Comparison of ENCODE assay signal across 8 cellular contexts in genomic region chr15:67520976-67521769, GRCh38. TPM values are rescaled to one million over a fixed set of nuclear protein-coding genes. Genes with fewer than 3 reads are reported as not detected.
DNase-seq lines count a peak whose midpoint lies in the region; ATAC-seq lines count a peak whose summit lies in the region.

Gene C15orf61, plus strand, starts transcription at chr15:67521131. Its CDS starts 118 bp downstream, at chr15:67521249.

- H3K9me3 Mint-ChIP-seq in activated CD4-positive, alpha-beta T cell treated with anti-CD3 and anti-CD28 coated beads for 36 hours (ENCODE audit: low read depth), result no peaks in the 10 kb centered on the region

- H3K27ac ChIP-seq in cingulate gyrus (ENCODE audit: low read depth, low read length), result peak within 1 kb of the TSS; percentile 93

- H3K27ac Mint-ChIP-seq in activated CD4-positive, alpha-beta T cell treated with anti-CD3 and anti-CD28 coated beads for 36 hours, result peak within 1 kb of the TSS; percentile 98

- CTCF ChIA-PET in activated CD4-positive, alpha-beta T cell treated with anti-CD3 and anti-CD28 coated beads for 36 hours (lab: Charles Lee), result interaction anchor here (0.7 to 1.3 kb wide), 6 partner anchors 10 to 482 kb away, joined by 3 to 5 read pairs (median 3); no protein-coding TSS in a partner anchor

- DNase-seq in AML-193 (lab: John Stamatoyannopoulos, UW) (peak; percentile 71 to 76), NCI-H345 (lab: John Stamatoyannopoulos, UW) (peak; percentile 81), left kidney (ENCODE audit: low read depth, low spot score) (peak; percentile 96)
- peak; percentile 90 for DNase-seq in activated CD4-positive, alpha-beta T cell treated with anti-CD3 and anti-CD28 coated beads for 36 hours
- peak; percentile 82 for DNase-seq in stimulated activated CD4-positive, alpha-beta T cell treated with anti-CD3 and anti-CD28 coated beads, Interleukin-1b, Interleukin-23, amount 100 ng/mL, for 48 hours

- peak; percentile 74 for ATAC-seq in GM19023 (IDR thresholded peaks at IDR 0.05; ENCODE audit: unreplicated experiment)
- ATAC-seq in HG03159 (IDR thresholded peaks at IDR 0.05; ENCODE audit: unreplicated experiment), result peak; percentile 67
- peak; percentile 79 for ATAC-seq in activated CD4-positive, alpha-beta T cell treated with anti-CD3 and anti-CD28 coated beads for 36 hours

- peak within 1 kb of the TSS; percentile 96 for H3K4me3 Mint-ChIP-seq in activated CD4-positive, alpha-beta T cell treated with anti-CD3 and anti-CD28 coated beads for 36 hours

- H3K36me3 Mint-ChIP-seq in activated CD4-positive, alpha-beta T cell treated with anti-CD3 and anti-CD28 coated beads for 36 hours (ENCODE audit: low read depth), result peaks cover 9% of the 10 kb centered on the region

- no peaks in the 10 kb centered on the region for H3K27me3 Mint-ChIP-seq in activated CD4-positive, alpha-beta T cell treated with anti-CD3 and anti-CD28 coated beads for 36 hours

- intact Hi-C loops in activated CD4-positive, alpha-beta T cell treated with anti-CD3 and anti-CD28 coated beads for 36 hours (cut with DNase I, micrococcal nuclease), result loop anchor here (1.0 to 5.0 kb wide), 10 partner anchors 21 to 1134 kb away; partner anchors contain the start of genes RNU6-1 (in 2 of the 2), AAGAB (in 1 of the 2), CLN6 (in 1 of the 2) and FEM1B (in 1 of the 2)

- POLR2A ChIA-PET in activated CD4-positive, alpha-beta T cell treated with anti-CD3 and anti-CD28 coated beads for 36 hours (lab: Charles Lee), result interaction anchor here (0.6 to 1.6 kb wide), 4 partner anchors 10 to 708 kb away, joined by 3 to 10 read pairs (median 5); no protein-coding TSS in a partner anchor

- peaks cover 21% of the 10 kb centered on the region for H3K4me1 Mint-ChIP-seq in activated CD4-positive, alpha-beta T cell treated with anti-CD3 and anti-CD28 coated beads for 36 hours

RNA-seq across cellular contexts. Expression of gene C15orf61, which starts in this region (rescaled TPM):
- total RNA-seq in activated CD4-positive, alpha-beta T cell treated with anti-CD3 and anti-CD28 coated beads for 36 hours, result 1 to 10 TPM; 3.4 to 5.0 TPM

Comparison
In these comparisons a context has a peak if more than half of its experiments do, and no peak if none do; other contexts are left out.
1. Peak in every context shown above with its lines: DNase-seq, ATAC-seq and H3K27ac ChIP-seq.